7 cellular contexts compared by ENCODE assay signal in genomic region chr2:151933266-151933804, GRCh38.
"Had no signal": no experiment of that assay in that cellular context is flagged by ENCODE, and none has a peak within 500 bp of the region (broad histone marks: within the 10 kb centered on the region; RNA-seq: fewer than 3 reads in every experiment).

No MANE protein-coding gene starts in this region.

- H3K4me3 ChIP-seq: GM12878 had no signal

- FAIRE-seq: G401.6, GM12878, GM12891, GM12892, GM19239 had no signal

- ATAC-seq: GM12878 had no signal

- DNase-seq: GDM1, GF-D8 had no signal
